ENCODE assay signal across 13 cellular contexts in the genomic region with DNA sequence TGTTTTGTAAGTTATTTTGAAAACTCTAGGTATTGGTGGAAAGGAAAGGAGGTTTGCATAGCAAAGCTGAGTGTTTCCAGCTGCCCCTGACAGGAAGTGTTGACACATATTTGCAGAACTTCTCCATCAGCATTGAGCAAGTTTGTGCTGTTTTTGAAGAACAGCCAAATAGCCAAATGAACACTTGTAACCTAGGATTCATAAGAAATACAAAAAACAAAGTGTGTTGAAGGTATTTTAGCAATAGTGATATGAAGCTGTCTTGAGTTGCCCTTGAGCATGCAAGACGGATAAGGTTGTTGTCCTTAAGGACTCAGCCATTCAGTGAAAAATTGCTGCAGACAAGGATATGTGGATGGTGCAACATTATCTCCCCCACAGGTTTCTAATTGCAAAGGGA.
DNase-seq lines count a peak whose midpoint lies in the region; ATAC-seq, FAIRE-seq and TF ChIP-seq lines count a peak whose summit lies in the region.
"Had no signal": no experiment of that assay in that cellular context is flagged by ENCODE, and none has a peak within 500 bp of the region (broad histone marks: within the 10 kb centered on the region; RNA-seq: fewer than 3 reads in every experiment).

No MANE protein-coding gene starts in this region.

- no peak for TF ChIP-seq RAD21 in GM12878 (IDR thresholded peaks at IDR 0.05; ENCODE audit: insufficient read depth, low read depth, low read length)

- in situ Hi-C loops in GM12878 (cut with MboI): no loop called here

- H2AFZ ChIP-seq in GM12878 (ENCODE audit: control insufficient read depth, low read depth, low read length): no peak overlapping the region

- no peaks in the 10 kb centered on the region for H3K27me3 Mint-ChIP-seq in activated CD4-positive, alpha-beta T cell treated with anti-CD3 and anti-CD28 coated beads for 36 hours
- peaks cover 2% of the 10 kb centered on the region for H3K27me3 Mint-ChIP-seq in activated CD4-positive, alpha-beta T cell treated with anti-CD3 and anti-CD28 coated beads, Interleukin-2, amount 10 ng/mL, durations not matched to agents 24 days and 14 days
- H3K27me3 Mint-ChIP-seq in osteocyte (ENCODE audit: unreplicated experiment): peaks cover 7% of the 10 kb centered on the region
- H3K27me3 Mint-ChIP-seq: activated naive CD8-positive, alpha-beta T cell treated with anti-CD3 and anti-CD28 coated beads for 36 hours had no signal

- no peak for FAIRE-seq in GM12878 (lab: Jason Lieb, UNC)
- FAIRE-seq: A204.1, GM18507 had no signal

- H3K4me3 ChIP-seq in GM12878 (no peak overlapping the region), tibial nerve (no peak overlapping the region)

- DNase-seq in activated CD4-positive, alpha-beta T cell treated with anti-CD3 and anti-CD28 coated beads for 36 hours: no peak
- DNase-seq in activated CD4-positive, alpha-beta T cell treated with anti-CD3 and anti-CD28 coated beads, Interleukin-2, amount 10 ng/mL, durations not matched to agents 24 days and 14 days: no peak
- DNase-seq in GM12878 (ENCODE audit: low read depth, low spot score) (no peak), left kidney (ENCODE audit: low read depth, low spot score) (peak; percentile 72), tibial nerve (ENCODE audit: low spot score in 2 of 2) (peak in 1 of 2 donors; percentile 58), COLO829 (ENCODE audit: low spot score) (no peak), osteocyte (ENCODE audit: extremely low spot score, unreplicated experiment) (no peak)
- DNase-seq: activated naive CD8-positive, alpha-beta T cell treated with anti-CD3 and anti-CD28 coated beads for 36 hours; NCI-H146; T-helper 17 cell had no signal

- BruUV-seq in GM12878 (replicated peaks; lab: Mats Ljungman, UMichigan): no TSS peak

- H4K20me1 ChIP-seq in GM12878 (ENCODE audit: control insufficient read depth, insufficient read depth): no peaks in the 10 kb centered on the region

- H3K4me3 Mint-ChIP-seq in activated CD4-positive, alpha-beta T cell treated with anti-CD3 and anti-CD28 coated beads for 36 hours: no peak overlapping the region
- no peak overlapping the region for H3K4me3 Mint-ChIP-seq in activated CD4-positive, alpha-beta T cell treated with anti-CD3 and anti-CD28 coated beads, Interleukin-2, amount 10 ng/mL, durations not matched to agents 24 days and 14 days
- no peak overlapping the region for H3K4me3 Mint-ChIP-seq in osteocyte (ENCODE audit: unreplicated experiment)
- H3K4me3 Mint-ChIP-seq: activated naive CD8-positive, alpha-beta T cell treated with anti-CD3 and anti-CD28 coated beads for 36 hours; T-helper 17 cell had no signal

- SMC1A ChIA-PET in GM12878 (lab: Charles Lee; ENCODE audit: uncharacterized antibody, unreplicated experiment): interaction anchor here (0.5 kb wide), 1 partner anchor 294 kb away, joined by 3 read pairs; no protein-coding TSS in a partner anchor

- no peaks in the 10 kb centered on the region for H3K9me3 Mint-ChIP-seq in activated CD4-positive, alpha-beta T cell treated with anti-CD3 and anti-CD28 coated beads for 36 hours (ENCODE audit: low read depth)
- H3K9me3 Mint-ChIP-seq in activated CD4-positive, alpha-beta T cell treated with anti-CD3 and anti-CD28 coated beads, Interleukin-2, amount 10 ng/mL, durations not matched to agents 24 days and 14 days: no peaks in the 10 kb centered on the region
- H3K9me3 Mint-ChIP-seq in osteocyte (ENCODE audit: unreplicated experiment): no peaks in the 10 kb centered on the region
- H3K9me3 Mint-ChIP-seq: activated naive CD8-positive, alpha-beta T cell treated with anti-CD3 and anti-CD28 coated beads for 36 hours had no signal

- TF ChIP-seq CTCF in GM12878 (IDR thresholded peaks at IDR 0.05 in 2 of 3, conservative IDR thresholded peaks at IDR 0.05 in 1 of 3; ENCODE audit: control insufficient read depth in 2 of 3, extremely low read depth in 1 of 3, insufficient read depth in 1 of 3, low read depth in 3 of 3, low read length in 3 of 3) (no peak), tibial nerve (IDR thresholded peaks at IDR 0.05) (no peak), osteocyte (IDR thresholded peaks at IDR 0.05) (no peak)

- H3K36me3 Mint-ChIP-seq in activated CD4-positive, alpha-beta T cell treated with anti-CD3 and anti-CD28 coated beads for 36 hours (ENCODE audit: low read depth): no peaks in the 10 kb centered on the region
- no peaks in the 10 kb centered on the region for H3K36me3 Mint-ChIP-seq in activated CD4-positive, alpha-beta T cell treated with anti-CD3 and anti-CD28 coated beads, Interleukin-2, amount 10 ng/mL, durations not matched to agents 24 days and 14 days (ENCODE audit: low read depth)
- H3K36me3 Mint-ChIP-seq in osteocyte (ENCODE audit: unreplicated experiment): no peaks in the 10 kb centered on the region
- H3K36me3 Mint-ChIP-seq: activated naive CD8-positive, alpha-beta T cell treated with anti-CD3 and anti-CD28 coated beads for 36 hours had no signal

- intact Hi-C loops in activated CD4-positive, alpha-beta T cell treated with anti-CD3 and anti-CD28 coated beads for 36 hours (cut with DNase I, micrococcal nuclease): no loop called here
- intact Hi-C loops in activated CD4-positive, alpha-beta T cell treated with anti-CD3 and anti-CD28 coated beads, Interleukin-2, amount 10 ng/mL, durations not matched to agents 24 days and 14 days (cut with micrococcal nuclease): no loop called here
- intact Hi-C loops in GM12878 (cut with micrococcal nuclease; ENCODE audit: unreplicated experiment): no loop called here

- TF ChIP-seq EP300 in GM12878 (IDR thresholded peaks at IDR 0.05; ENCODE audit: borderline replicate concordance in 1 of 2, control insufficient read depth in 1 of 2, low read depth in 2 of 2, low read length in 2 of 2) (no peak), tibial nerve (IDR thresholded peaks at IDR 0.05) (peak; percentile 15 to 81)

- H3K79me2 ChIP-seq in GM12878 (ENCODE audit: control insufficient read depth, insufficient read depth, low read length): no peaks in the 10 kb centered on the region

- TF ChIP-seq POLR2A in GM12878 (IDR thresholded peaks at IDR 0.05; ENCODE audit: low read depth, low read length): no peak
- TF ChIP-seq POLR2A in tibial nerve (IDR thresholded peaks at IDR 0.05): no peak

- H3K27ac Mint-ChIP-seq in activated CD4-positive, alpha-beta T cell treated with anti-CD3 and anti-CD28 coated beads for 36 hours: no peak overlapping the region
- no peak overlapping the region for H3K27ac Mint-ChIP-seq in activated CD4-positive, alpha-beta T cell treated with anti-CD3 and anti-CD28 coated beads, Interleukin-2, amount 10 ng/mL, durations not matched to agents 24 days and 14 days
- no peak overlapping the region for H3K27ac Mint-ChIP-seq in osteocyte (ENCODE audit: unreplicated experiment)
- H3K27ac Mint-ChIP-seq: activated naive CD8-positive, alpha-beta T cell treated with anti-CD3 and anti-CD28 coated beads for 36 hours; T-helper 17 cell had no signal

- H3K9me3 ChIP-seq in GM12878 (replicated peaks; ENCODE audit: control insufficient read depth, insufficient read depth, low read length) (no peaks in the 10 kb centered on the region), tibial nerve (no peaks in the 10 kb centered on the region)

- RAD21 ChIA-PET in GM12878 (lab: Charles Lee; ENCODE audit: unreplicated experiment): no interaction called here

- no peak overlapping the region for H3K9ac ChIP-seq in GM12878 (ENCODE audit: control insufficient read depth, insufficient read depth, low read length)

- H3K27me3 ChIP-seq in GM12878 (replicated peaks in 1 of 2; ENCODE audit: control insufficient read depth in 2 of 2, insufficient read depth in 2 of 2, low read length in 1 of 2): no peaks in the 10 kb centered on the region
- H3K27me3 ChIP-seq in tibial nerve: no peaks in the 10 kb centered on the region

- 50% methylated on average over 1 of the region's 1 CpG for WGBS in GM12878 (ENCODE audit: insufficient coverage, insufficient replicate concordance, low lambda C conversion rate, missing lambda C conversion rate)
- 59 to 65% methylated on average over 1 of the region's 1 CpG for WGBS in tibial nerve, 2 donors

- peak; percentile 36 for ATAC-seq in activated CD4-positive, alpha-beta T cell treated with anti-CD3 and anti-CD28 coated beads for 36 hours
- no peak for ATAC-seq in GM12878
- no peak for ATAC-seq in GM19035 (IDR thresholded peaks at IDR 0.05; ENCODE audit: unreplicated experiment)
- ATAC-seq: T-helper 17 cell had no signal

- no peak overlapping the region for H3K27ac ChIP-seq in GM12878 (ENCODE audit: control insufficient read depth, insufficient read depth)
- peak overlapping the region in 2 of 4 donors; percentile 46 to 48 for H3K27ac ChIP-seq in tibial nerve

- H3K36me3 ChIP-seq in GM12878 (ENCODE audit: control insufficient read depth in 2 of 2, insufficient read depth in 2 of 2, low read length in 1 of 2): no peaks in the 10 kb centered on the region
- H3K36me3 ChIP-seq in tibial nerve: no peaks in the 10 kb centered on the region

- H3K4me1 ChIP-seq in GM12878 (ENCODE audit: control insufficient read depth, insufficient read depth, low read length) (peaks cover 6% of the 10 kb centered on the region; the same call in 1 of the 2 replicates), tibial nerve (peaks cover 0 to 8% (median 4%) of the 10 kb centered on the region in 4 donors)

- H3K4me1 Mint-ChIP-seq in activated CD4-positive, alpha-beta T cell treated with anti-CD3 and anti-CD28 coated beads for 36 hours: peaks cover 20% of the 10 kb centered on the region
- peaks cover 13% of the 10 kb centered on the region for H3K4me1 Mint-ChIP-seq in activated CD4-positive, alpha-beta T cell treated with anti-CD3 and anti-CD28 coated beads, Interleukin-2, amount 10 ng/mL, durations not matched to agents 24 days and 14 days
- peaks cover 9% of the 10 kb centered on the region for H3K4me1 Mint-ChIP-seq in osteocyte (ENCODE audit: unreplicated experiment)

- POLR2A ChIA-PET in activated CD4-positive, alpha-beta T cell treated with anti-CD3 and anti-CD28 coated beads for 36 hours (lab: Charles Lee): no interaction called here
- POLR2A ChIA-PET in GM12878 (lab: Charles Lee): no interaction called here

- H3K4me2 ChIP-seq in GM12878 (ENCODE audit: control insufficient read depth, insufficient read depth): no peak overlapping the region

- CTCF ChIA-PET in activated CD4-positive, alpha-beta T cell treated with anti-CD3 and anti-CD28 coated beads for 36 hours (lab: Charles Lee): interaction anchor here (0.7 kb wide), 1 partner anchor 32 kb away, joined by 4 read pairs; no protein-coding TSS in a partner anchor
- CTCF ChIA-PET in GM12878 (lab: Yijun Ruan, JAX): interaction anchor here (0.9 kb wide), 1 partner anchor 25 kb away, joined by 3 read pairs; no protein-coding TSS in a partner anchor

TF ChIP-seq in GM12878, 131 proteins besides CTCF, POLR2A, EP300 and RAD21:
- TF ChIP-seq TCF3 (IDR thresholded peaks at IDR 0.05; ENCODE audit: borderline replicate concordance, insufficient read depth, low read depth, low read length): peak; percentile 66; the same call in 1 of the 2 replicates
- no peak for TF ChIP-seq BRCA1 (IDR thresholded peaks at IDR 0.05; ENCODE audit: low read depth, low read length)
